ENCODE assay signal across 8 cellular contexts in genomic region chr11:64745523-64746328, GRCh38. TPM values are rescaled to one million over a fixed set of nuclear protein-coding genes. Genes with fewer than 3 reads are reported as not detected.
A peak's percentile ranks its signal among the peaks of the same experiment; 100 is the strongest.
DNase-seq lines count a peak whose midpoint lies in the region; ATAC-seq and TF ChIP-seq lines count a peak whose summit lies in the region.

No MANE protein-coding gene starts in this region.

- DNase-seq in Daoy (ENCODE audit: low read depth) (peak; percentile 62), M059J (ENCODE audit: low read depth) (peak; percentile 47), endothelial cell (ENCODE audit: low spot score) (peak; percentile 87), NCI-H1048 (lab: John Stamatoyannopoulos, UW) (no peak)
- DNase-seq in activated CD8-positive, alpha-beta memory T cell treated with anti-CD3 and anti-CD28 coated beads for 24 hours, result peak; percentile 87
- DNase-seq in stimulated activated naive CD8-positive, alpha-beta T cell treated with anti-CD3 and anti-CD28 coated beads, Interleukin-15, Interleukin-2, amounts not matched to agents 100 U/mL and 50 U/mL, for 24 hours, result peak; percentile 74

- no peak for TF ChIP-seq CTCF in endothelial cell (IDR thresholded peaks at IDR 0.05; ENCODE audit: unreplicated experiment)

- peak; percentile 41 for ATAC-seq in stimulated activated naive CD8-positive, alpha-beta T cell treated with anti-CD3 and anti-CD28 coated beads, Interleukin-15, Interleukin-2, amounts not matched to agents 100 U/mL and 50 U/mL, for 24 hours
- no peak for ATAC-seq in GM18861 (IDR thresholded peaks at IDR 0.05; ENCODE audit: unreplicated experiment)

- peaks cover 15% of the 10 kb centered on the region for H3K27me3 Mint-ChIP-seq in endothelial cell (ENCODE audit: unreplicated experiment)

- H3K27ac Mint-ChIP-seq in endothelial cell (ENCODE audit: unreplicated experiment), result peak overlapping the region; percentile 97

- peaks cover 6% of the 10 kb centered on the region for H3K36me3 ChIP-seq in muscle layer of colon (ENCODE audit: insufficient read depth, low read length)

- peaks cover 16% of the 10 kb centered on the region for H3K4me1 Mint-ChIP-seq in endothelial cell (ENCODE audit: unreplicated experiment)

- peaks cover 0 to 7% of the 10 kb centered on the region in 2 donors for H3K27me3 ChIP-seq in muscle layer of colon (ENCODE audit: control insufficient read depth in 1 of 2, insufficient read depth in 2 of 2, low read length in 2 of 2)

- peak overlapping the region; percentile 78 for H3K9ac ChIP-seq in muscle layer of colon (ENCODE audit: low read length)

- peak overlapping the region; percentile 94 for H3K27ac ChIP-seq in muscle layer of colon (ENCODE audit: low read depth, low read length)

- H3K9me3 Mint-ChIP-seq in endothelial cell (ENCODE audit: unreplicated experiment), result no peaks in the 10 kb centered on the region

- H3K4me1 ChIP-seq in muscle layer of colon (ENCODE audit: insufficient read depth, low read length), result peaks cover 26% of the 10 kb centered on the region

- H3K36me3 Mint-ChIP-seq in endothelial cell (ENCODE audit: low read depth, unreplicated experiment), result peaks cover 5% of the 10 kb centered on the region

- H3K4me3 ChIP-seq in muscle layer of colon (ENCODE audit: low read depth in 1 of 2, low read length in 2 of 2), result peak overlapping the region; percentile 64 to 74

- H3K4me3 Mint-ChIP-seq in endothelial cell (ENCODE audit: unreplicated experiment), result peak overlapping the region; percentile 94

- H3K9me3 ChIP-seq in muscle layer of colon (ENCODE audit: low read length), result no peaks in the 10 kb centered on the region

RNA-seq across cellular contexts. Expression of gene RASGRP2, which starts 1.8 kb away (rescaled TPM):
- total RNA-seq in Daoy (2014; rRNA removed; shearing (Covaris generic)), result not detected in 2 replicates
- 0.42 TPM in 1 of 2 replicates, not detected in the other for total RNA-seq in M059J (2014; rRNA removed; shearing (Covaris generic))
- 139 TPM for total RNA-seq in endothelial cell (ENCODE audit: unreplicated experiment)

RNA-seq across cellular contexts. Expression of gene PYGM, which starts 14.0 kb away (rescaled TPM):
- total RNA-seq in Daoy (2014; rRNA removed; shearing (Covaris generic)), result not detected in 2 replicates
- total RNA-seq in M059J (2014; rRNA removed; shearing (Covaris generic)), result 0.05 and 0.10 TPM in 2 replicates
- total RNA-seq in endothelial cell (ENCODE audit: unreplicated experiment), result 0.26 TPM

RNA-seq across cellular contexts. Expression of gene NRXN2, which starts 22.7 kb away (rescaled TPM):
- 0.15 and 20.9 TPM in 2 replicates for total RNA-seq in Daoy (2014; rRNA removed; shearing (Covaris generic))
- 0.12 TPM in 1 of 2 replicates, not detected in the other for total RNA-seq in M059J (2014; rRNA removed; shearing (Covaris generic))
- total RNA-seq in endothelial cell (ENCODE audit: unreplicated experiment), result 11.5 TPM

RNA-seq across cellular contexts. Expression of gene SF1, which starts 32.6 kb away (rescaled TPM):
- 99.7 and 151 TPM in 2 replicates for total RNA-seq in Daoy (2014; rRNA removed; shearing (Covaris generic))
- total RNA-seq in M059J (2014; rRNA removed; shearing (Covaris generic)), result 83.7 and 138 TPM in 2 replicates
- 322 TPM for total RNA-seq in endothelial cell (ENCODE audit: unreplicated experiment)

RNA-seq across cellular contexts. Expression of gene MAP4K2, which starts 57.3 kb away (rescaled TPM):
- total RNA-seq in Daoy (2014; rRNA removed; shearing (Covaris generic)), result 6.7 and 10.4 TPM in 2 replicates
- 11.2 and 23.3 TPM in 2 replicates for total RNA-seq in M059J (2014; rRNA removed; shearing (Covaris generic))
- total RNA-seq in endothelial cell (ENCODE audit: unreplicated experiment), result 202 TPM

Comparison
In these comparisons a context has a peak if more than half of its experiments do, and no peak if none do; other contexts are left out.
1. RNA of gene RASGRP2, which starts 1.8 kb away (total RNA-seq): 139 TPM in endothelial cell (single experiment); 0.42 TPM in M059J and not detected in Daoy; every median in the first group is over 10 times any median in the second.